ENCODE assay signal across 18 cellular contexts in the genomic region with DNA sequence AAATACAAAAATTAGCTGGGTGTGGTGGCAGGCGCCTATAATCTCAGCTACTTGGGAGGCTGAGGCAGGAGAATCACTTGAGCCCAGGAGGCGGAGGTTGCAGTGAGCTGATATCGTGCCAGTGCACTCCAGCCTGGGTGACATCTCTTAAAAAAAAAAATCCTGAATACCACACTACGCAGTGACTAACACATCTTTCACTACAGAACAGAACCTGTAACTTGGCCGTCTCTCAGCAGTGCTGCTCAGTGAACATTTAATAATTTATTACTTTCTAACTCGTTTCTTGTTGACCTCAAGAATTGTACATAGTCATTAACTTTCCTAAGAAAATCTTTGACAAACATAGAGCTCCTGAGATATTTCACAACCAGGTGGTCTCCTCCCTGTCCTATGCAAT. TPM values are rescaled to one million over a fixed set of nuclear protein-coding genes. Genes with fewer than 3 reads are reported as not detected.
DNase-seq lines count a peak whose midpoint lies in the region; ATAC-seq and TF ChIP-seq lines count a peak whose summit lies in the region.
"Had no signal": no experiment of that assay in that cellular context is flagged by ENCODE, and none has a peak within 500 bp of the region (broad histone marks: within the 10 kb centered on the region; RNA-seq: fewer than 3 reads in every experiment).

No MANE protein-coding gene starts in this region.

- H3K4me2 ChIP-seq in smooth muscle cell: no peak overlapping the region
- H3K4me2 ChIP-seq: BLaER1 had no signal

- no peaks in the 10 kb centered on the region for H3K36me3 ChIP-seq in smooth muscle cell (ENCODE audit: low read depth)
- H3K36me3 ChIP-seq: BLaER1 had no signal

- 81% methylated on average over 6 of the region's 6 CpGs for WGBS in smooth muscle cell (ENCODE audit: low lambda C conversion rate)

- DNase-seq in EL: peak; percentile 62
- peak; percentile 69 for DNase-seq in RPMI7951 (ENCODE audit: low read depth)
- DNase-seq in fibroblast of peridontal ligament (ENCODE audit: extremely low read depth): peak; percentile 39
- no peak for DNase-seq in smooth muscle cell (lab: John Stamatoyannopoulos, UW; ENCODE audit: unreplicated experiment)
- no peak for DNase-seq in SHP77 (lab: John Stamatoyannopoulos, UW)
- no peak for DNase-seq in kidney tubule cell (ENCODE audit: low spot score)
- DNase-seq: CD8-positive, alpha-beta T cell; Kasumi-1; NCI-H187; NCI-H345; NCI-H69; SHP77 treated with DMSO at 0.1 percent for 48 hours had no signal

- peaks cover 17% of the 10 kb centered on the region for H3K79me2 ChIP-seq in smooth muscle cell (ENCODE audit: low read depth)

- H3K9ac ChIP-seq in smooth muscle cell (ENCODE audit: low read depth): no peak overlapping the region
- H3K9ac ChIP-seq: BLaER1 had no signal

- H4K20me1 ChIP-seq in smooth muscle cell (ENCODE audit: low read depth): peaks cover 16% of the 10 kb centered on the region

- no peak overlapping the region for H3K4me3 ChIP-seq in smooth muscle cell
- H3K4me3 ChIP-seq: BLaER1, GM12878 had no signal

- H3F3A ChIP-seq in smooth muscle cell (ENCODE audit: low read depth): no peaks in the 10 kb centered on the region

- H3K27me3 ChIP-seq in smooth muscle cell (ENCODE audit: low read depth): peaks cover 46% of the 10 kb centered on the region

- H3K9me3 ChIP-seq in smooth muscle cell (replicated peaks; ENCODE audit: low read depth): no peaks in the 10 kb centered on the region

- no peak for TF ChIP-seq CTCF in smooth muscle cell (IDR thresholded peaks at IDR 0.05; ENCODE audit: borderline replicate concordance, insufficient read depth, poor library complexity, severe bottlenecking)

- no peak overlapping the region for H2AFZ ChIP-seq in smooth muscle cell (ENCODE audit: low read depth)

- no peak for ATAC-seq in HG02973 (IDR thresholded peaks at IDR 0.05; ENCODE audit: unreplicated experiment)
- ATAC-seq: CD8-positive, alpha-beta T cell; GM12878 had no signal

- H3K4me1 ChIP-seq in smooth muscle cell (ENCODE audit: low read depth): peaks cover 19% of the 10 kb centered on the region

- H3K27ac ChIP-seq in smooth muscle cell (ENCODE audit: low read depth): peak overlapping the region; percentile 30
- H3K27ac ChIP-seq: BLaER1 had no signal

RNA-seq across cellular contexts. Expression of a gene that starts 3.8 kb away (rescaled TPM):
- total RNA-seq in RPMI7951 (2014; rRNA removed; shearing (Covaris generic)): 68.1 and 79.4 TPM in 2 replicates
- 80.1 and 105 TPM in 2 replicates for total RNA-seq in smooth muscle cell
- polyA plus RNA-seq in smooth muscle cell: 40.6 and 57.4 TPM in 2 replicates
- total RNA-seq: CD8-positive, alpha-beta T cell; H4; HT1080 had no signal
- polyA plus RNA-seq: IgD-negative memory B cell had no signal

Comparison
In these comparisons a context has a peak if more than half of its experiments do, and no peak if none do; other contexts are left out.
1. DNase-seq: peak in EL (single experiment), RPMI7951 (single experiment) and fibroblast of peridontal ligament (single experiment); none in smooth muscle cell (single experiment), SHP77 (0 of 2) and kidney tubule cell (single experiment).